ENCODE assay signal across 10 cellular contexts in genomic region chr20:62219101-62219991, GRCh38. TPM values are rescaled to one million over a fixed set of nuclear protein-coding genes. Genes with fewer than 3 reads are reported as not detected.
DNase-seq lines count a peak whose midpoint lies in the region; FAIRE-seq and TF ChIP-seq lines count a peak whose summit lies in the region.
"Had no signal": no experiment of that assay in that cellular context is flagged by ENCODE, and none has a peak within 500 bp of the region (broad histone marks: within the 10 kb centered on the region; RNA-seq: fewer than 3 reads in every experiment).

No MANE protein-coding gene starts in this region.

- H3K27ac ChIP-seq in breast epithelium, result no peak overlapping the region
- no peak overlapping the region for H3K27ac ChIP-seq in Peyer's patch
- H3K27ac ChIP-seq in iPS DF 6.9 (ENCODE audit: low read length), result no peak overlapping the region
- H3K27ac ChIP-seq: ovary had no signal

- H3K36me3 Mint-ChIP-seq in MCF 10A (ENCODE audit: insufficient read depth, unreplicated experiment) (no peaks in the 10 kb centered on the region), type B pancreatic cell (no peaks in the 10 kb centered on the region)

- H3K4me3 ChIP-seq in breast epithelium, result peak overlapping the region in 2 of 3 donors; percentile 44 to 63
- peak overlapping the region in 3 of 4 donors; percentile 43 to 51 (median 44) for H3K4me3 ChIP-seq in Peyer's patch
- peak overlapping the region; percentile 34; the same call in 1 of the 2 replicates for H3K4me3 ChIP-seq in iPS DF 6.9 (ENCODE audit: low read length)
- H3K4me3 ChIP-seq: ovary had no signal

- TF ChIP-seq POLR2A in breast epithelium (IDR thresholded peaks at IDR 0.05) (no peak), Peyer's patch (IDR thresholded peaks at IDR 0.05) (no peak)

- no peak for TF ChIP-seq CTCF in breast epithelium (IDR thresholded peaks at IDR 0.05)
- no peak for TF ChIP-seq CTCF in MCF 10A (IDR thresholded peaks at IDR 0.05; ENCODE audit: unreplicated experiment)
- TF ChIP-seq CTCF in Peyer's patch (IDR thresholded peaks at IDR 0.05), result no peak
- TF ChIP-seq CTCF in type B pancreatic cell (conservative IDR thresholded peaks at IDR 0.05), result no peak

- H3K4me1 Mint-ChIP-seq in MCF 10A (ENCODE audit: insufficient read depth, unreplicated experiment), result no peaks in the 10 kb centered on the region
- no peaks in the 10 kb centered on the region for H3K4me1 Mint-ChIP-seq in type B pancreatic cell (ENCODE audit: unreplicated experiment)

- FAIRE-seq in RCC 7860 (lab: Jason Lieb, UNC), result no peak

- CTCF ChIA-PET in MCF 10A (lab: Yijun Ruan, JAX), result interaction anchor here (1.2 kb wide), 1 partner anchor 19 kb away, joined by 4 read pairs; no protein-coding TSS in a partner anchor

- H3K4me1 ChIP-seq in breast epithelium (peaks cover 6 to 12% of the 10 kb centered on the region in 2 donors), Peyer's patch (peaks cover 0 to 14% (median 5%) of the 10 kb centered on the region in 4 donors), iPS DF 6.9 (ENCODE audit: control insufficient read depth, insufficient read depth, low read length) (peaks cover 13% of the 10 kb centered on the region)

- H3K36me3 ChIP-seq in breast epithelium (no peaks in the 10 kb centered on the region), Peyer's patch (no peaks in the 10 kb centered on the region), iPS DF 6.9 (ENCODE audit: control insufficient read depth, insufficient read depth, low read length) (no peaks in the 10 kb centered on the region)
- H3K36me3 ChIP-seq: ovary had no signal

- POLR2A ChIA-PET in MCF 10A (lab: Yijun Ruan, JAX), result no interaction called here

- no peak overlapping the region for H3K4me3 Mint-ChIP-seq in MCF 10A (ENCODE audit: unreplicated experiment)
- H3K4me3 Mint-ChIP-seq in type B pancreatic cell, result peak overlapping the region; percentile 58

- H3K9me3 ChIP-seq in breast epithelium (no peaks in the 10 kb centered on the region), Peyer's patch (no peaks in the 10 kb centered on the region), iPS DF 6.9 (ENCODE audit: control insufficient read depth, insufficient read depth, low read length) (no peaks in the 10 kb centered on the region)
- H3K9me3 ChIP-seq: ovary had no signal

- H3K27ac Mint-ChIP-seq in MCF 10A (ENCODE audit: low read depth, unreplicated experiment) (no peak overlapping the region), type B pancreatic cell (no peak overlapping the region)

- no peaks in the 10 kb centered on the region for H3K9me3 Mint-ChIP-seq in MCF 10A (ENCODE audit: unreplicated experiment)
- H3K9me3 Mint-ChIP-seq in type B pancreatic cell, result no peaks in the 10 kb centered on the region

- peaks cover 64% of the 10 kb centered on the region for H3K27me3 Mint-ChIP-seq in MCF 10A (ENCODE audit: insufficient read depth, unreplicated experiment)
- peaks cover 73% of the 10 kb centered on the region for H3K27me3 Mint-ChIP-seq in type B pancreatic cell

- DNase-seq in breast epithelium (ENCODE audit: low spot score in 2 of 2), result no peak
- no peak for DNase-seq in MCF 10A (ENCODE audit: unreplicated experiment)
- no peak for DNase-seq in Peyer's patch
- no peak for DNase-seq in iPS DF 6.9 (ENCODE audit: low read depth, low spot score)
- DNase-seq in type B pancreatic cell (ENCODE audit: extremely low spot score, unreplicated experiment), result no peak
- DNase-seq in activated effector memory CD4-positive, alpha-beta T cell treated with anti-CD3 and anti-CD28 coated beads, Interleukin-2, amount 50 U/mL, for 16 hours, result no peak
- DNase-seq in midbrain (lab: John Stamatoyannopoulos, UW), result no peak
- no peak for DNase-seq in RCC 7860 (ENCODE audit: low spot score)

- BruUV-seq in MCF 10A (replicated peaks; lab: Mats Ljungman, UMichigan), result no TSS peak

- intact Hi-C loops in breast epithelium (cut with DNase I; ENCODE audit: low total_unique reads), result no loop called here
- intact Hi-C loops in MCF 10A (cut with micrococcal nuclease), result no loop called here

- peaks cover 4 to 93% of the 10 kb centered on the region in 2 donors for H3K27me3 ChIP-seq in breast epithelium
- H3K27me3 ChIP-seq in Peyer's patch, result peaks cover 2 to 34% of the 10 kb centered on the region in 2 donors
- H3K27me3 ChIP-seq in iPS DF 6.9 (ENCODE audit: control insufficient read depth, insufficient read depth, low read length), result peaks cover 26% of the 10 kb centered on the region; the same call in 1 of the 2 replicates

- WGBS in iPS DF 6.9 (ENCODE audit: insufficient coverage, insufficient read length), result no CpG with 5 or more reads among the region's 84 CpGs

RNA-seq across cellular contexts. Expression of gene HRH3, which starts 0.7 kb away (rescaled TPM):
- total RNA-seq in breast epithelium (not detected), MCF 10A (2022) (not detected in 2 replicates), Peyer's patch (under 1 TPM in 1 of 4 donors, not detected in 3; 0.27 TPM), type B pancreatic cell (ENCODE audit: low replicate concordance) (0.24 and 0.53 TPM in 2 replicates)
- total RNA-seq: Daoy, ovary had no signal

RNA-seq across cellular contexts. Expression of gene OSBPL2, which starts 19.0 kb away (rescaled TPM):
- total RNA-seq in breast epithelium (10 to 100 TPM; 25.0 to 46.1 (median 38.0) TPM), MCF 10A (2022) (38.8 and 51.9 TPM in 2 replicates), Peyer's patch (10 to 100 TPM; 52.8 to 86.7 (median 64.2) TPM), type B pancreatic cell (ENCODE audit: low replicate concordance) (43.7 and 60.5 TPM in 2 replicates)

RNA-seq across cellular contexts. Expression of gene MTG2, which starts 36.5 kb away (rescaled TPM):
- total RNA-seq in breast epithelium (10 to 100 TPM; 16.3 to 32.1 (median 25.6) TPM), MCF 10A (2022) (46.9 and 61.0 TPM in 2 replicates), Peyer's patch (10 to 100 TPM; 23.1 to 62.2 (median 31.6) TPM), type B pancreatic cell (ENCODE audit: low replicate concordance) (35.6 and 37.4 TPM in 2 replicates)
